9 cellular contexts compared by ENCODE assay signal in the genomic region with DNA sequence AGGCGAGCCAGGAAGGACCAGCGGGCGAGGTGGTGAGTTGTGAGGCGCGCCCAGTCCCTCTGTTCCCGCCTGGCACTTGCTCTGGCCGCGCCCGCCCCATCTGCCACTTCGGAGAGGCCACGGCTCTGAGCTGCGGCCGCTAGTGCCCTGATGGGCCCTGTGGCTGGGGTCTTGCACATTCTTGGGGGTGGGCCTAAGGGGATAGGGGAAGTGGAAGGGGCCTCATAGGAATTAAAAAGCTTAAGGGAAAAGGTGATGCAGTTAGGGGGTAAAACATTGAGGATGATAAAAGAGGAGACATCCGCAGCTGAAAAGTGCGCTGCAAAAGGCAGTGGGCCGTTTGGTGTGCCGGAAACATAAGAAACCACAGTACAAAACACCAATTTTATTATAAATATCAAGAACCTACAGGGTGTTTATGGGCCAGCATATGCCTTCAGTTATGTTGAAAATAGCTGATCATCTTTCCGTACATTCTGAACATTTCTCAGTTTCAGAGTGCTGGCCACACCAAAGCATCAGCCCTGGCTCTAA. TPM values are rescaled to one million over a fixed set of nuclear protein-coding genes. Genes with fewer than 3 reads are reported as not detected.
DNase-seq lines count a peak whose midpoint lies in the region; ATAC-seq lines count a peak whose summit lies in the region.
"Had no signal": no experiment of that assay in that cellular context is flagged by ENCODE, and none has a peak within 500 bp of the region (broad histone marks: within the 10 kb centered on the region; RNA-seq: fewer than 3 reads in every experiment).

No MANE protein-coding gene starts in this region.

- no peaks in the 10 kb centered on the region for H3K27me3 Mint-ChIP-seq in activated CD4-positive, alpha-beta T cell treated with anti-CD3 and anti-CD28 coated beads for 36 hours
- no peaks in the 10 kb centered on the region for H3K27me3 Mint-ChIP-seq in activated CD8-positive, alpha-beta T cell treated with anti-CD3 and anti-CD28 coated beads, Interleukin-2, amount 10 ng/mL, durations not matched to agents 7 days and 5 days (ENCODE audit: low read depth)
- peaks cover 12 to 21% (median 18%) of the 10 kb centered on the region in 3 donors for H3K27me3 Mint-ChIP-seq in immature natural killer cell (ENCODE audit: low read depth in 3 of 3)

- H3K36me3 Mint-ChIP-seq in activated CD4-positive, alpha-beta T cell treated with anti-CD3 and anti-CD28 coated beads for 36 hours (ENCODE audit: low read depth), result peaks cover 94% of the 10 kb centered on the region
- H3K36me3 Mint-ChIP-seq in activated CD8-positive, alpha-beta T cell treated with anti-CD3 and anti-CD28 coated beads, Interleukin-2, amount 10 ng/mL, durations not matched to agents 7 days and 5 days (ENCODE audit: low read depth), result peaks cover 91% of the 10 kb centered on the region
- H3K36me3 Mint-ChIP-seq in immature natural killer cell, result peaks cover 45 to 84% (median 67%) of the 10 kb centered on the region in 3 donors

- H3K27ac Mint-ChIP-seq in activated CD4-positive, alpha-beta T cell treated with anti-CD3 and anti-CD28 coated beads for 36 hours, result peak overlapping the region; percentile 97
- peak overlapping the region; percentile 99 for H3K27ac Mint-ChIP-seq in activated CD8-positive, alpha-beta T cell treated with anti-CD3 and anti-CD28 coated beads, Interleukin-2, amount 10 ng/mL, durations not matched to agents 7 days and 5 days
- H3K27ac Mint-ChIP-seq in immature natural killer cell, result peak overlapping the region; percentile 99 to 100 (median 100)

- CTCF ChIA-PET in activated CD4-positive, alpha-beta T cell treated with anti-CD3 and anti-CD28 coated beads for 36 hours (lab: Charles Lee), result interaction anchor here (0.6 to 10.8 kb wide), 10 partner anchors 12 to 140 kb away, joined by 3 to 240 read pairs (median 4); partner anchors contain the start of genes HLA-DMA, HLA-DOB, PSMB9 and TAP1
- CTCF ChIA-PET in activated CD8-positive, alpha-beta T cell treated with anti-CD3 and anti-CD28 coated beads, Interleukin-2, amount 10 ng/mL, durations not matched to agents 7 days and 5 days (lab: Charles Lee), result interaction anchor here (0.9 to 10.8 kb wide), 11 partner anchors 10 to 140 kb away, joined by 3 to 512 read pairs (median 9); partner anchors contain the start of genes HLA-DMA, PSMB9 and TAP1

- ATAC-seq in activated CD4-positive, alpha-beta T cell treated with anti-CD3 and anti-CD28 coated beads for 36 hours, result peak; percentile 0
- no peak for ATAC-seq in activated CD8-positive, alpha-beta T cell treated with anti-CD3 and anti-CD28 coated beads, Interleukin-2, amount 10 ng/mL, durations not matched to agents 7 days and 5 days
- ATAC-seq in GM18861 (IDR thresholded peaks at IDR 0.05; ENCODE audit: unreplicated experiment), result no peak

- DNase-seq in activated CD4-positive, alpha-beta T cell treated with anti-CD3 and anti-CD28 coated beads for 36 hours, result no peak
- no peak for DNase-seq in activated CD4-positive, alpha-beta T cell treated with anti-CD3 and anti-CD28 coated beads for 48 hours
- DNase-seq in activated CD8-positive, alpha-beta T cell treated with anti-CD3 and anti-CD28 coated beads, Interleukin-2, amount 10 ng/mL, durations not matched to agents 7 days and 5 days, result no peak
- no peak for DNase-seq in immature natural killer cell
- no peak for DNase-seq in substantia nigra (lab: John Stamatoyannopoulos, UW)
- DNase-seq in kidney tubule cell (ENCODE audit: low spot score), result no peak
- no peak for DNase-seq in NCI-H1417 treated with DMSO at 0.1 percent for 48 hours (lab: John Stamatoyannopoulos, UW)

- POLR2A ChIA-PET in activated CD4-positive, alpha-beta T cell treated with anti-CD3 and anti-CD28 coated beads for 36 hours (lab: Charles Lee), result interaction anchor here (0.7 to 3.6 kb wide), 10 partner anchors 9 to 1105 kb away, joined by 3 to 69 read pairs (median 4); partner anchors contain the start of genes HSD17B8, PSMB9 and TAP1
- POLR2A ChIA-PET in activated CD8-positive, alpha-beta T cell treated with anti-CD3 and anti-CD28 coated beads, Interleukin-2, amount 10 ng/mL, durations not matched to agents 7 days and 5 days (lab: Charles Lee), result interaction anchor here (0.6 to 11.9 kb wide), 24 partner anchors 10 to 1193 kb away, joined by 3 to 812 read pairs (median 4); partner anchors contain the start of genes BRD2, HLA-DMA, PSMB9 and RPS18

- intact Hi-C loops in activated CD4-positive, alpha-beta T cell treated with anti-CD3 and anti-CD28 coated beads for 36 hours (cut with DNase I, micrococcal nuclease), result loop anchor here (1.0 to 5.0 kb wide), 12 partner anchors 8 to 1178 kb away; partner anchors contain the start of genes AGPAT1 (in 2 of the 2), RNF5 (in 2 of the 2), CSNK2B (in 1 of the 2) and FKBPL (in 1 of the 2)

- H3K9me3 Mint-ChIP-seq in activated CD4-positive, alpha-beta T cell treated with anti-CD3 and anti-CD28 coated beads for 36 hours (ENCODE audit: low read depth), result no peaks in the 10 kb centered on the region
- no peaks in the 10 kb centered on the region for H3K9me3 Mint-ChIP-seq in activated CD8-positive, alpha-beta T cell treated with anti-CD3 and anti-CD28 coated beads, Interleukin-2, amount 10 ng/mL, durations not matched to agents 7 days and 5 days (ENCODE audit: insufficient read depth)
- H3K9me3 Mint-ChIP-seq in immature natural killer cell, result no peaks in the 10 kb centered on the region

- H3K27ac ChIP-seq in substantia nigra (ENCODE audit: low read depth, low read length, poor library complexity, severe bottlenecking), result peak overlapping the region; percentile 85

- peaks cover 64% of the 10 kb centered on the region for H3K4me1 Mint-ChIP-seq in activated CD4-positive, alpha-beta T cell treated with anti-CD3 and anti-CD28 coated beads for 36 hours
- H3K4me1 Mint-ChIP-seq in activated CD8-positive, alpha-beta T cell treated with anti-CD3 and anti-CD28 coated beads, Interleukin-2, amount 10 ng/mL, durations not matched to agents 7 days and 5 days (ENCODE audit: low read depth), result peaks cover 69% of the 10 kb centered on the region
- peaks cover 83 to 93% of the 10 kb centered on the region in 2 donors for H3K4me1 Mint-ChIP-seq in immature natural killer cell

- peak overlapping the region; percentile 95 for H3K4me3 Mint-ChIP-seq in activated CD4-positive, alpha-beta T cell treated with anti-CD3 and anti-CD28 coated beads for 36 hours
- peak overlapping the region; percentile 98 for H3K4me3 Mint-ChIP-seq in activated CD8-positive, alpha-beta T cell treated with anti-CD3 and anti-CD28 coated beads, Interleukin-2, amount 10 ng/mL, durations not matched to agents 7 days and 5 days
- peak overlapping the region; percentile 93 to 100 (median 96) for H3K4me3 Mint-ChIP-seq in immature natural killer cell

RNA-seq across cellular contexts. Expression of gene PSMB8, which starts 1.1 kb away (rescaled TPM):
- 100 to 1,000 TPM; 238 to 338 TPM for total RNA-seq in activated CD4-positive, alpha-beta T cell treated with anti-CD3 and anti-CD28 coated beads for 36 hours
- 100 to 1,000 TPM; 385 to 397 TPM for total RNA-seq in activated CD8-positive, alpha-beta T cell treated with anti-CD3 and anti-CD28 coated beads, Interleukin-2, amount 10 ng/mL, durations not matched to agents 7 days and 5 days
- polyA plus RNA-seq in immature natural killer cell, result 100 to 1,000 TPM; 495 to 696 (median 528) TPM

RNA-seq across cellular contexts. Expression of gene TAP2, which starts 6.4 kb away (rescaled TPM):
- 100 to 1,000 TPM in 1 of 2 experiments, 10 to 100 TPM in 1; 96.4 to 150 TPM for total RNA-seq in activated CD4-positive, alpha-beta T cell treated with anti-CD3 and anti-CD28 coated beads for 36 hours
- total RNA-seq in activated CD8-positive, alpha-beta T cell treated with anti-CD3 and anti-CD28 coated beads, Interleukin-2, amount 10 ng/mL, durations not matched to agents 7 days and 5 days, result 100 to 1,000 TPM; 145 to 159 TPM
- polyA plus RNA-seq in immature natural killer cell, result 10 to 100 TPM; 16.9 to 67.6 (median 30.4) TPM

RNA-seq across cellular contexts. Expression of gene TAP1, which starts 8.6 kb away (rescaled TPM):
- 100 to 1,000 TPM; 191 to 255 TPM for total RNA-seq in activated CD4-positive, alpha-beta T cell treated with anti-CD3 and anti-CD28 coated beads for 36 hours
- 100 to 1,000 TPM; 319 to 328 TPM for total RNA-seq in activated CD8-positive, alpha-beta T cell treated with anti-CD3 and anti-CD28 coated beads, Interleukin-2, amount 10 ng/mL, durations not matched to agents 7 days and 5 days
- 100 to 1,000 TPM; 310 to 465 (median 439) TPM for polyA plus RNA-seq in immature natural killer cell

RNA-seq across cellular contexts. Expression of gene PSMB9, which starts 9.1 kb away (rescaled TPM):
- 100 to 1,000 TPM; 210 to 282 TPM for total RNA-seq in activated CD4-positive, alpha-beta T cell treated with anti-CD3 and anti-CD28 coated beads for 36 hours
- total RNA-seq in activated CD8-positive, alpha-beta T cell treated with anti-CD3 and anti-CD28 coated beads, Interleukin-2, amount 10 ng/mL, durations not matched to agents 7 days and 5 days, result 100 to 1,000 TPM; 319 to 325 TPM
- 1,000 to 10,000 TPM in 1 of 3 donors, 100 to 1,000 TPM in 2; 694 to 1,190 (median 822) TPM for polyA plus RNA-seq in immature natural killer cell

RNA-seq across cellular contexts. Expression of gene HLA-DOB, which starts 28.1 kb away (rescaled TPM):
- 1 to 10 TPM; 1.5 to 1.6 TPM for total RNA-seq in activated CD4-positive, alpha-beta T cell treated with anti-CD3 and anti-CD28 coated beads for 36 hours
- 10 to 100 TPM; 15.6 to 17.0 TPM for total RNA-seq in activated CD8-positive, alpha-beta T cell treated with anti-CD3 and anti-CD28 coated beads, Interleukin-2, amount 10 ng/mL, durations not matched to agents 7 days and 5 days
- 1 to 10 TPM in 2 of 3 donors, under 1 TPM in 1; 0.45 to 6.6 (median 4.8) TPM for polyA plus RNA-seq in immature natural killer cell
- total RNA-seq: LHCN-M2 had no signal
